In the genomic region with DNA sequence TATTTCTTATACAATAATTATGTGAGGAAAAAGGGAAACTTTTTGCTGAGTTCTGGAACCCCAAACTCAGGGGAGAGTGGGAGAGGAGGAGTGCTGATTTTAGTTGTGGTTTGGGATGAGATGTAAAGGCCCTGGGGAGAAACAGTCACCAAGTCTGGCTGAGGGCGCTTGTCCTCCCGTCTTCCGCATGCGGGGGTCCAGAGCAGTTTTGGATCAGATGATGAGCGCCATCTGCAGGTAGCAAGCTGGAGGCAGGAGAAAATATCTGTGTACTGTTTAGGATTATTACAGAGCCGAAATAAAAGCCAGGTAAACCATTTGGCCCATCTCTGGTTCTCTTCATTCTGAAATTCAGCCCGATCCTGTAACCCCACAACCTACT, we compare ENCODE assay signal across 8 cellular contexts. TPM values are rescaled to one million over a fixed set of nuclear protein-coding genes. Genes with fewer than 3 reads are reported as not detected.
DNase-seq lines count a peak whose midpoint lies in the region; ATAC-seq and TF ChIP-seq lines count a peak whose summit lies in the region.

No MANE protein-coding gene starts in this region.

- H2BK5ac ChIP-seq in neuronal stem cell (ENCODE audit: low read length): no peak overlapping the region

- no peak overlapping the region for H3K4ac ChIP-seq in neuronal stem cell (ENCODE audit: low read length)

- no CpG with 5 or more reads among the region's 7 CpGs for WGBS in neuronal stem cell (ENCODE audit: extremely low coverage in 2 of 2, insufficient read length in 2 of 2, insufficient replicate concordance in 1 of 2), 2 donors

- H3K27ac ChIP-seq in foreskin keratinocyte (no peak overlapping the region), neuronal stem cell (replicated peaks; ENCODE audit: low read length) (no peak overlapping the region)

- H3K4me3 ChIP-seq in BE2C (ENCODE audit: low read depth, low read length) (peak overlapping the region; percentile 36), LNCaP clone FGC (ENCODE audit: low read depth, low read length) (no peak overlapping the region), neuronal stem cell (ENCODE audit: low read length in 2 of 2) (peak overlapping the region in 1 of 2 donors; percentile 32)

- no peak overlapping the region for H2AK5ac ChIP-seq in neuronal stem cell (ENCODE audit: low read depth, low read length)

- no peak overlapping the region for H3K9ac ChIP-seq in neuronal stem cell (ENCODE audit: low read depth, low read length, poor library complexity)

- no peak overlapping the region for H2BK15ac ChIP-seq in neuronal stem cell (ENCODE audit: low read length)

- no peak overlapping the region for H3K18ac ChIP-seq in neuronal stem cell (ENCODE audit: low read length)

- H3K14ac ChIP-seq in neuronal stem cell (ENCODE audit: low read length): no peak overlapping the region

- H4K91ac ChIP-seq in neuronal stem cell (ENCODE audit: low read depth, low read length, poor library complexity): no peak overlapping the region

- peak; percentile 84 for DNase-seq in BE2C
- DNase-seq in LNCaP clone FGC (ENCODE audit: low read depth): peak; percentile 25
- DNase-seq in RPMI8226: peak; percentile 80
- peak; percentile 66 for DNase-seq in activated T-helper 9 cell treated with anti-CD3 and anti-CD28 coated beads, Interleukin-2, amount 50 U/mL, for 16 hours (ENCODE audit: low read depth)
- peak; percentile 41 to 65 for DNase-seq in foreskin keratinocyte
- peak; percentile 62 for DNase-seq in neuronal stem cell (ENCODE audit: low spot score)
- peak; percentile 59 for DNase-seq in stromal cell of bone marrow (ENCODE audit: low read depth)

- no peaks in the 10 kb centered on the region for H3K79me1 ChIP-seq in neuronal stem cell (ENCODE audit: low read depth, low read length)

- H3K4me1 ChIP-seq in BE2C (0 out of 2 replicates have a peak, but pooled peaks cover 2% of the 10 kb centered on the region), foreskin keratinocyte (peaks cover 16% of the 10 kb centered on the region), neuronal stem cell (ENCODE audit: control insufficient read depth in 2 of 2, insufficient read depth in 1 of 2, low read depth in 1 of 2, low read length in 2 of 2) (peaks cover 5% of the 10 kb centered on the region in 2 donors)

- TF ChIP-seq CTCF in BE2C (IDR thresholded peaks at IDR 0.05; ENCODE audit: low read depth, low read length) (peak; percentile 88), LNCaP clone FGC (IDR thresholded peaks at IDR 0.05; ENCODE audit: control insufficient read depth, extremely low read depth, insufficient read depth) (peak; percentile 79), foreskin keratinocyte (conservative IDR thresholded peaks at IDR 0.05) (peak; percentile 96)

- H4K8ac ChIP-seq in neuronal stem cell (ENCODE audit: low read depth, low read length): no peak overlapping the region

- H2BK12ac ChIP-seq in neuronal stem cell (ENCODE audit: low read length): no peak overlapping the region

- ATAC-seq in GM19467 (IDR thresholded peaks at IDR 0.05; ENCODE audit: unreplicated experiment) (peak; percentile 38), foreskin keratinocyte (peak; percentile 69)

- peak overlapping the region; percentile 86 for H2AFZ ChIP-seq in neuronal stem cell (ENCODE audit: low read length)

- H3K4me2 ChIP-seq in neuronal stem cell (ENCODE audit: insufficient read depth, low read length, poor library complexity, severe bottlenecking): peak overlapping the region; percentile 58

- no peak overlapping the region for H3K23ac ChIP-seq in neuronal stem cell (ENCODE audit: low read depth, low read length, poor library complexity)

- no peaks in the 10 kb centered on the region for H3K36me3 ChIP-seq in BE2C
- H3K36me3 ChIP-seq in neuronal stem cell (replicated peaks in 1 of 2; ENCODE audit: control insufficient read depth in 2 of 2, insufficient read depth in 2 of 2, low read length in 2 of 2): no peaks in the 10 kb centered on the region

- H2BK120ac ChIP-seq in neuronal stem cell (ENCODE audit: low read depth, low read length): no peak overlapping the region

- no peaks in the 10 kb centered on the region for H3K9me3 ChIP-seq in BE2C
- peaks cover 0 to 3% of the 10 kb centered on the region in 2 donors for H3K9me3 ChIP-seq in neuronal stem cell (replicated peaks in 1 of 2; ENCODE audit: control insufficient read depth in 2 of 2, insufficient read depth in 1 of 2, low read depth in 1 of 2, low read length in 2 of 2)

- H3K27me3 ChIP-seq in BE2C: no peaks in the 10 kb centered on the region
- H3K27me3 ChIP-seq in foreskin keratinocyte: no peaks in the 10 kb centered on the region
- H3K27me3 ChIP-seq in neuronal stem cell (ENCODE audit: control insufficient read depth in 3 of 3, insufficient read depth in 3 of 3, low read depth in 1 of 3, low read length in 3 of 3): peaks cover 2 to 27% (median 12%) of the 10 kb centered on the region in 3 experiments

RNA-seq across cellular contexts. Expression of a gene that starts 1.6 kb away (rescaled TPM):
- 0.57 TPM for polyA plus RNA-seq in BE2C (2012; ENCODE audit: insufficient read depth, insufficient read length, low read depth)
- 60.9 and 66.7 TPM in 2 replicates for total RNA-seq in foreskin keratinocyte
- polyA plus RNA-seq in foreskin keratinocyte: 13.8 and 15.1 TPM in 2 replicates
- polyA plus RNA-seq in neuronal stem cell (2013, experiment 1 of 2): 0.71 TPM
- 0.89 TPM for polyA plus RNA-seq in neuronal stem cell (2013, experiment 2 of 2)

Comparison
In these comparisons a context has a peak if more than half of its experiments do, and no peak if none do; other contexts are left out.
1. DNase-seq: peak in every context shown above with its lines; median percentile 84 in BE2C; 80 in RPMI8226; 66 in activated T-helper 9 cell treated with anti-CD3 and anti-CD28 coated beads, Interleukin-2, amount 50 U/mL, for 16 hours; 62 in neuronal stem cell; 59 in stromal cell of bone marrow; 53 in foreskin keratinocyte; 25 in LNCaP clone FGC.